ENCODE assay signal across 9 cellular contexts in the genomic region with DNA sequence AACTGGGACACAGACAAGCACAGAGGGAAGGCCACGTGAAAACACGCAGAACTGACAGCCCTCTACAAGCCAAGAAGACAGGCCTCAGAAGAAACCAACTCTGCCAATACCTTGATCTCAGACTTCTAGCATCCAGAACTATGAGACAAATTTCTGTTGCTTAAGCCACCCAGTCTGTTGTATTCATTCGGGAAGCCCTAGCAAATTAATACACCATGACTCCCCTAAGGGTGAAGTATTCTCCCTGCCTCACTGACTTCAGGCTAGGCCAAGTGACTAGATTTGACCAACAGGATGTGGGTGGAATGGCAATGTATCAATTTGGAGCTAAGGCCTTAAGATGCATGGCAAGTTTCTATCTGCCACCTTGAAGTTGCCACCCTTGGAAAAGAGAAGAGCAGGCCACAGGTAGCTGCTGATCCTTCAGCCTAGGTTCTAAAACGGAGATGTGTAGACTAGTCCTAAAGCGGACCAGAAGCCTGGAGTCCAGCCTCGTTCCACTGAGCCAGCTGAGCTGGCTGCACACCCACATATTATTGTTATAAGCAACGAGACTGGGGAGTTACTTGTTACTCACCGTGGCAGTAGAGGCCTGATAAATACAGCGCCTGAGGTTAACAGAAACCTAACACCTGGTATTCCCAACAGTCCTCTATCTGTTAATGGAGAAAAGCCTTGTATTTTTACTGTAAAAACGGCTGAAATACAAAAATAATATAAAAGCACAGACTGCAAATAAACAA. TPM values are rescaled to one million over a fixed set of nuclear protein-coding genes. Genes with fewer than 3 reads are reported as not detected.
DNase-seq lines count a peak whose midpoint lies in the region; ATAC-seq and TF ChIP-seq lines count a peak whose summit lies in the region.
"Had no signal": no experiment of that assay in that cellular context is flagged by ENCODE, and none has a peak within 500 bp of the region (broad histone marks: within the 10 kb centered on the region; RNA-seq: fewer than 3 reads in every experiment).

No MANE protein-coding gene starts in this region.

- H3K4me3 ChIP-seq in GM12865 (ENCODE audit: low read depth, low read length) = no peak overlapping the region
- H3K4me3 ChIP-seq in WERI-Rb-1 (ENCODE audit: low read depth, low read length) = no peak overlapping the region
- no peak overlapping the region for H3K4me3 ChIP-seq in iPS-20b (ENCODE audit: low read length)
- H3K4me3 ChIP-seq in skin epidermis = no peak overlapping the region

- H3K9me3 ChIP-seq in WERI-Rb-1 (ENCODE audit: severe bottlenecking) (peaks cover 6% of the 10 kb centered on the region), iPS-20b (ENCODE audit: insufficient read depth, low read depth, low read length) (peaks cover 3% of the 10 kb centered on the region; the same call in 1 of the 2 replicates)

- TF ChIP-seq CTCF in GM12865 (IDR thresholded peaks at IDR 0.05; ENCODE audit: insufficient read depth, low read depth, low read length, missing control alignments) = no peak
- TF ChIP-seq CTCF in WERI-Rb-1 (IDR thresholded peaks at IDR 0.05; ENCODE audit: low read depth, low read length) = no peak

- DNase-seq in GM12865 (ENCODE audit: low read depth) (peak; percentile 44), WERI-Rb-1 (no peak), ureter (ENCODE audit: low spot score) (no peak), cortex of kidney (lab: John Stamatoyannopoulos, UW) (no peak)
- DNase-seq in activated T-cell treated with anti-CD3 and anti-CD28 coated beads, Interleukin-2, amount 50 U/mL, for 1 hour = no peak

- peaks cover 89% of the 10 kb centered on the region for H3K36me3 ChIP-seq in WERI-Rb-1
- H3K36me3 ChIP-seq in iPS-20b (ENCODE audit: insufficient read depth, low read depth, low read length) = peaks cover 29% of the 10 kb centered on the region

- H3K27ac ChIP-seq in WERI-Rb-1 = peak overlapping the region; percentile 90
- peak overlapping the region; percentile 17 for H3K27ac ChIP-seq in iPS-20b (ENCODE audit: low read length)
- H3K27ac ChIP-seq in skin epidermis = peak overlapping the region in 19 of 21 experiments; percentile 15 to 83 (median 66)

- H3K9ac ChIP-seq in iPS-20b (ENCODE audit: low read depth, low read length) = 0 out of 2 replicates have a peak overlapping the region, but pooled peaks have one; percentile 24

- H3K27me3 ChIP-seq in WERI-Rb-1 (ENCODE audit: insufficient read depth, low read depth, severe bottlenecking) (no peaks in the 10 kb centered on the region), iPS-20b (ENCODE audit: insufficient read depth, low read length) (no peaks in the 10 kb centered on the region)

- H3K4me1 ChIP-seq in iPS-20b (ENCODE audit: insufficient read depth, low read length) = peaks cover 12% of the 10 kb centered on the region; the same call in 1 of the 2 replicates

- ATAC-seq in esophagus mucosa = no peak
- ATAC-seq: WTC11 had no signal

RNA-seq across cellular contexts. Expression of gene SCARB2, which starts 16.5 kb away (rescaled TPM):
- 228 TPM for total RNA-seq in ureter
- total RNA-seq in esophagus mucosa = 70.0 TPM

RNA-seq across cellular contexts. Expression of gene NUP54, which starts 49.0 kb away (rescaled TPM):
- total RNA-seq in ureter (47.2 TPM), esophagus mucosa (31.7 TPM)

RNA-seq across cellular contexts. Expression of gene FAM47E, which starts 54.3 kb away (rescaled TPM):
- 9.6 TPM for total RNA-seq in ureter
- total RNA-seq in esophagus mucosa = 0.20 TPM

Comparison
In these comparisons a context has a peak if more than half of its experiments do, and no peak if none do; other contexts are left out.
1. H3K27ac ChIP-seq: peak in every context shown above with its lines; median percentile 90 in WERI-Rb-1; 66 in skin epidermis; 17 in iPS-20b.